9 cellular contexts compared by ENCODE assay signal in genomic region chr17:4555863-4556646, GRCh38. TPM values are rescaled to one million over a fixed set of nuclear protein-coding genes. Genes with fewer than 3 reads are reported as not detected.
A peak's percentile ranks its signal among the peaks of the same experiment; 100 is the strongest.
DNase-seq lines count a peak whose midpoint lies in the region; ATAC-seq lines count a peak whose summit lies in the region.
"Had no signal": no experiment of that assay in that cellular context is flagged by ENCODE, and none has a peak within 500 bp of the region (broad histone marks: within the 10 kb centered on the region; RNA-seq: fewer than 3 reads in every experiment).

No MANE protein-coding gene starts in this region.

- H3K27ac Mint-ChIP-seq in activated T-helper 17 cell treated with anti-CD3 and anti-CD28 coated beads, Interleukin-2, amount 50 U/mL, for 72 hours: peak overlapping the region; percentile 96

- no peaks in the 10 kb centered on the region for H3K9me3 Mint-ChIP-seq in activated T-helper 17 cell treated with anti-CD3 and anti-CD28 coated beads, Interleukin-2, amount 50 U/mL, for 72 hours

- H3K4me3 ChIP-seq in iPS-20b (ENCODE audit: low read length) (peak overlapping the region; percentile 96), stomach smooth muscle (ENCODE audit: low read length in 2 of 2) (peak overlapping the region; percentile 94 to 97)

- H3K36me3 ChIP-seq in iPS-20b (ENCODE audit: insufficient read depth, low read depth, low read length) (peaks cover 30% of the 10 kb centered on the region), stomach smooth muscle (ENCODE audit: control insufficient read depth in 2 of 2, insufficient read depth in 2 of 2, low read length in 2 of 2) (peaks cover 8 to 15% of the 10 kb centered on the region in 2 donors)

- H3K4me1 Mint-ChIP-seq in activated T-helper 17 cell treated with anti-CD3 and anti-CD28 coated beads, Interleukin-2, amount 50 U/mL, for 72 hours: peaks cover 16% of the 10 kb centered on the region

- H3K27me3 Mint-ChIP-seq in activated T-helper 17 cell treated with anti-CD3 and anti-CD28 coated beads, Interleukin-2, amount 50 U/mL, for 72 hours: no peaks in the 10 kb centered on the region

- H3K27ac ChIP-seq in iPS-20b (ENCODE audit: low read length) (peak overlapping the region; percentile 94), stomach smooth muscle (ENCODE audit: low read length) (peak overlapping the region; percentile 58)

- no peaks in the 10 kb centered on the region for H3K27me3 ChIP-seq in iPS-20b (ENCODE audit: insufficient read depth, low read length)
- no peaks in the 10 kb centered on the region for H3K27me3 ChIP-seq in stomach smooth muscle (ENCODE audit: control insufficient read depth in 1 of 2, insufficient read depth in 2 of 2, low read length in 2 of 2)

- peaks cover 44% of the 10 kb centered on the region for H3K36me3 Mint-ChIP-seq in activated T-helper 17 cell treated with anti-CD3 and anti-CD28 coated beads, Interleukin-2, amount 50 U/mL, for 72 hours (ENCODE audit: low read depth)

- ATAC-seq in activated T-helper 17 cell treated with anti-CD3 and anti-CD28 coated beads, Interleukin-2, amount 50 U/mL, for 72 hours (replicated peaks): no peak

- no peaks in the 10 kb centered on the region for H3K9me3 ChIP-seq in iPS-20b (ENCODE audit: insufficient read depth, low read depth, low read length)
- no peaks in the 10 kb centered on the region for H3K9me3 ChIP-seq in stomach smooth muscle (ENCODE audit: control insufficient read depth in 2 of 2, low read length in 2 of 2)

- peak overlapping the region; percentile 92 for H3K4me3 Mint-ChIP-seq in activated T-helper 17 cell treated with anti-CD3 and anti-CD28 coated beads, Interleukin-2, amount 50 U/mL, for 72 hours

- H3K4me1 ChIP-seq in iPS-20b (ENCODE audit: insufficient read depth, low read length) (peaks cover 9% of the 10 kb centered on the region), stomach smooth muscle (ENCODE audit: control insufficient read depth, insufficient read depth, low read length) (peaks cover 24% of the 10 kb centered on the region)

- peak; percentile 45 for DNase-seq in NCI-H2227 (lab: John Stamatoyannopoulos, UW; ENCODE audit: unreplicated experiment)
- no peak for DNase-seq in NCI-H2227 treated with DMSO at 0.1 percent for 48 hours (lab: John Stamatoyannopoulos, UW)
- no peak for DNase-seq in AML-193 (lab: John Stamatoyannopoulos, UW)
- no peak for DNase-seq in NCI-H187 treated with DMSO at 0.1 percent for 48 hours (lab: John Stamatoyannopoulos, UW)
- no peak for DNase-seq in DMS79 treated with DMSO at 0.1 percent for 48 hours (lab: John Stamatoyannopoulos, UW)

- H3K9ac ChIP-seq in iPS-20b (ENCODE audit: low read depth, low read length) (peak overlapping the region; percentile 92), stomach smooth muscle (ENCODE audit: low read length in 2 of 2) (peak overlapping the region; percentile 79 to 92)

RNA-seq across cellular contexts. Expression of gene MYBBP1A, which starts 0.9 kb away (rescaled TPM):
- 10 to 100 TPM; 47.5 to 95.4 TPM for total RNA-seq in activated T-helper 17 cell treated with anti-CD3 and anti-CD28 coated beads, Interleukin-2, amount 50 U/mL, for 72 hours

RNA-seq across cellular contexts. Expression of gene GGT6, which starts 4.3 kb away (rescaled TPM):
- total RNA-seq in activated T-helper 17 cell treated with anti-CD3 and anti-CD28 coated beads, Interleukin-2, amount 50 U/mL, for 72 hours: not detected
- total RNA-seq: LHCN-M2 had no signal

RNA-seq across cellular contexts. Expression of gene SMTNL2, which starts 28.3 kb away (rescaled TPM):
- total RNA-seq in activated T-helper 17 cell treated with anti-CD3 and anti-CD28 coated beads, Interleukin-2, amount 50 U/mL, for 72 hours: not detected
- total RNA-seq: LHCN-M2 had no signal

RNA-seq across cellular contexts. Expression of gene SPNS2, which starts 57.4 kb away (rescaled TPM):
- under 1 TPM in 1 of 2 donors, not detected in 1; 0.45 TPM for total RNA-seq in activated T-helper 17 cell treated with anti-CD3 and anti-CD28 coated beads, Interleukin-2, amount 50 U/mL, for 72 hours
